In the genomic region with DNA sequence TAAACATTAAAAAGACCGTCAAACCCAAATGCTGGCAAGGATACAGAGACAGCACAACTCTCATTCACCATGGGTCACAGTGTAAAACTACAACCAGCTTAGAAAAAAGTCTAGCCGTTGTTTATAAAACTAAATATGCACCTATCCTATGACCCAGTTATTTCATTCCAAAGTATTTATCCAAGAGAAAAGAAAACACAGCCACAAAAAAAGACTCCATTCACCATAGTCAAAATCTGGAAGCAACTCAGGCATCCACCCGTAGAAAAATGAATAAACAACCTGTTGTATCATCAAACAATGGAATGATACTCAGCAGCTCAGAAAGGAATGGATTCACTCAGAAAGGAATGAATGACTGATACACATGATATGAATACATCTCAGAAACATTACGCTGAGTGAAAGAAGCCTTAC, we compare ENCODE assay signal across 20 cellular contexts. TPM values are rescaled to one million over a fixed set of nuclear protein-coding genes. Genes with fewer than 3 reads are reported as not detected.
DNase-seq lines count a peak whose midpoint lies in the region; ATAC-seq, FAIRE-seq and TF ChIP-seq lines count a peak whose summit lies in the region.
"Had no signal": no experiment of that assay in that cellular context is flagged by ENCODE, and none has a peak within 500 bp of the region (broad histone marks: within the 10 kb centered on the region; RNA-seq: fewer than 3 reads in every experiment).

No MANE protein-coding gene starts in this region.

- H3K4me1 ChIP-seq in GM23248 (ENCODE audit: insufficient read depth): peaks cover 15% of the 10 kb centered on the region
- H3K4me1 ChIP-seq in mucosa of descending colon (ENCODE audit: low read depth): peaks cover 13% of the 10 kb centered on the region
- H3K4me1 ChIP-seq: testis had no signal

- no peak for TF ChIP-seq CTCF in astrocyte of the cerebellum (IDR thresholded peaks at IDR 0.05; ENCODE audit: low read depth, low read length, missing control alignments)
- no peak for TF ChIP-seq CTCF in fibroblast of the aortic adventitia (IDR thresholded peaks at IDR 0.05; ENCODE audit: insufficient read depth, low read length)
- no peak for TF ChIP-seq CTCF in mucosa of descending colon (IDR thresholded peaks at IDR 0.05)

- H4K20me1 ChIP-seq in GM23248 (ENCODE audit: insufficient read depth): no peaks in the 10 kb centered on the region

- no peaks in the 10 kb centered on the region for H3K27me3 ChIP-seq in GM23248 (replicated peaks; ENCODE audit: insufficient read depth)
- H3K27me3 ChIP-seq: colonic mucosa, esophagus muscularis mucosa, testis had no signal

- no peaks in the 10 kb centered on the region for H3K79me2 ChIP-seq in GM23248 (ENCODE audit: insufficient read depth)

- H2AFZ ChIP-seq in GM23248: no peak overlapping the region

- H3K9me3 ChIP-seq in GM23248 (ENCODE audit: low read depth): no peaks in the 10 kb centered on the region
- no peaks in the 10 kb centered on the region for H3K9me3 ChIP-seq in mucosa of descending colon
- H3K9me3 ChIP-seq: colonic mucosa, esophagus muscularis mucosa, testis had no signal

- no peak for FAIRE-seq in RCC 7860 (lab: Jason Lieb, UNC)

- no peak overlapping the region for H3K27ac ChIP-seq in GM23248
- H3K27ac ChIP-seq: colonic mucosa, esophagus muscularis mucosa, testis had no signal

- intact Hi-C loops in mucosa of descending colon (cut with DNase I, micrococcal nuclease): no loop called here

- H3K4me3 ChIP-seq in GM23248: no peak overlapping the region
- no peak overlapping the region for H3K4me3 ChIP-seq in astrocyte of the cerebellum (ENCODE audit: low read depth, low read length)
- no peak overlapping the region for H3K4me3 ChIP-seq in fibroblast of the aortic adventitia (ENCODE audit: low read depth, low read length)
- no peak overlapping the region for H3K4me3 ChIP-seq in mucosa of descending colon
- H3K4me3 ChIP-seq: colonic mucosa, esophagus muscularis mucosa, testis had no signal

- no peak overlapping the region for H3K4me2 ChIP-seq in GM23248 (ENCODE audit: unreplicated experiment)

- in situ Hi-C loops in GM23248 (cut with MboI): no loop called here
- in situ Hi-C loops in astrocyte of the cerebellum (cut with HindIII; ENCODE audit: low sequenced_read_pairs): loop anchor here (10.0 kb wide), 1 partner anchor 127 kb away; no protein-coding TSS in a partner anchor

- ATAC-seq in mucosa of descending colon (no peak), HG02970 (IDR thresholded peaks at IDR 0.05; ENCODE audit: low FRiP score, unreplicated experiment) (no peak)

- WGBS in GM23248 (ENCODE audit: low coverage in 1 of 2, low lambda C conversion rate in 2 of 2, missing lambda C conversion rate in 2 of 2), 2 experiments: 52 to 67% methylated on average over 4 of the region's 4 CpGs

- H3K9me2 ChIP-seq in GM23248 (ENCODE audit: insufficient read depth): no peaks in the 10 kb centered on the region

- no peak overlapping the region for H3K9ac ChIP-seq in GM23248

- DNase-seq in GM23248: peak; percentile 49
- DNase-seq in astrocyte of the cerebellum (ENCODE audit: low read depth): peak; percentile 16
- peak; percentile 31 for DNase-seq in fibroblast of the aortic adventitia (ENCODE audit: low read depth)
- peak; percentile 59 for DNase-seq in putamen (ENCODE audit: low spot score)
- DNase-seq in mucosa of descending colon: no peak
- DNase-seq in RCC 7860 (ENCODE audit: low spot score): no peak
- DNase-seq in NCI-H524 (lab: John Stamatoyannopoulos, UW): no peak
- DNase-seq: activated CD4-positive, alpha-beta T cell treated with anti-CD3 and anti-CD28 coated beads for 4 hours; activated naive CD8-positive, alpha-beta T cell treated with anti-CD3 and anti-CD28 coated beads, Interleukin-2, amount 10 ng/mL, durations not matched to agents 7 days and 5 days; C1 segment of cervical spinal cord; colonic mucosa; DND-41; HFFc6; Kasumi-1; NCI-H1930; NCI-H82; T-helper 2 cell; testis had no signal

- no peaks in the 10 kb centered on the region for H3K36me3 ChIP-seq in GM23248 (ENCODE audit: low read depth)
- no peaks in the 10 kb centered on the region for H3K36me3 ChIP-seq in mucosa of descending colon (ENCODE audit: low read depth)
- H3K36me3 ChIP-seq: colonic mucosa, esophagus muscularis mucosa had no signal

- peaks cover 17% of the 10 kb centered on the region for H3F3A ChIP-seq in GM23248 (ENCODE audit: insufficient read depth)

RNA-seq across cellular contexts. Expression of a gene that starts 28.6 kb away (rescaled TPM):
- 1.8 and 4.6 TPM in 2 replicates for total RNA-seq in GM23248 (2014; rRNA removed; shearing (Covaris generic))
- polyA plus RNA-seq in GM23248 (2016; fragmentation: Nextera tagmentation; extraction: Ambion mirVana): 3.0 and 3.6 TPM in 2 replicates
- total RNA-seq in fibroblast of the aortic adventitia (ENCODE audit: low replicate concordance) (10.1 and 23.1 TPM in 2 replicates), mucosa of descending colon (100 to 1,000 TPM in 1 of 3 donors, 10 to 100 TPM in 2; 46.6 to 105 (median 65.1) TPM)

Comparison
In these comparisons a context has a peak if more than half of its experiments do, and no peak if none do; other contexts are left out.
1. DNase-seq: peak in GM23248 (single experiment), astrocyte of the cerebellum (single experiment), fibroblast of the aortic adventitia (single experiment) and putamen (single experiment); none in mucosa of descending colon (0 of 3), RCC 7860 (single experiment) and NCI-H524 (0 of 2).